14 cellular contexts compared by ENCODE assay signal in genomic region chr6:107690864-107691661, GRCh38.
A peak's percentile ranks its signal among the peaks of the same experiment; 100 is the strongest.
DNase-seq lines count a peak whose midpoint lies in the region; ATAC-seq and TF ChIP-seq lines count a peak whose summit lies in the region.
"Had no signal": no experiment of that assay in that cellular context is flagged by ENCODE, and none has a peak within 500 bp of the region (broad histone marks: within the 10 kb centered on the region; RNA-seq: fewer than 3 reads in every experiment).

No MANE protein-coding gene starts in this region.

- TF ChIP-seq EP300 in gastroesophageal sphincter (IDR thresholded peaks at IDR 0.05) (no peak), suprapubic skin (IDR thresholded peaks at IDR 0.05) (no peak)

- peak overlapping the region in 1 of 4 donors; percentile 3 for H3K27ac ChIP-seq in gastroesophageal sphincter
- H3K27ac ChIP-seq in suprapubic skin = no peak overlapping the region
- peak overlapping the region in 9 of 59 donors; percentile 5 to 63 (median 42) for H3K27ac ChIP-seq in dorsolateral prefrontal cortex
- H3K27ac ChIP-seq: esophagus squamous epithelium had no signal

- peaks cover 3% of the 10 kb centered on the region for H3K27me3 ChIP-seq in gastroesophageal sphincter
- H3K27me3 ChIP-seq in suprapubic skin = peaks cover 2% of the 10 kb centered on the region
- no peaks in the 10 kb centered on the region for H3K27me3 ChIP-seq in dorsolateral prefrontal cortex
- H3K27me3 ChIP-seq: breast epithelium had no signal

- intact Hi-C loops in dorsolateral prefrontal cortex (cut with DNase I) = no loop called here

- H3K4me1 ChIP-seq in gastroesophageal sphincter (peaks cover 0 to 23% (median 0%) of the 10 kb centered on the region in 3 donors), suprapubic skin (no peaks in the 10 kb centered on the region)
- H3K4me1 ChIP-seq: breast epithelium had no signal

- peak; percentile 33 for ATAC-seq in gastroesophageal sphincter
- ATAC-seq in GM19467 (IDR thresholded peaks at IDR 0.05; ENCODE audit: unreplicated experiment) = no peak
- ATAC-seq in GM19324 (IDR thresholded peaks at IDR 0.05; ENCODE audit: low FRiP score, unreplicated experiment) = no peak

- no peak overlapping the region for H3K4me3 ChIP-seq in gastroesophageal sphincter
- no peak overlapping the region for H3K4me3 ChIP-seq in suprapubic skin
- H3K4me3 ChIP-seq in dorsolateral prefrontal cortex = no peak overlapping the region
- H3K4me3 ChIP-seq: breast epithelium, esophagus squamous epithelium had no signal

- no peak for TF ChIP-seq POLR2A in gastroesophageal sphincter (IDR thresholded peaks at IDR 0.05)
- no peak for TF ChIP-seq POLR2A in suprapubic skin (IDR thresholded peaks at IDR 0.05)

- TF ChIP-seq CTCF in gastroesophageal sphincter (IDR thresholded peaks at IDR 0.05) (no peak), suprapubic skin (IDR thresholded peaks at IDR 0.05) (no peak), dorsolateral prefrontal cortex (IDR thresholded peaks at IDR 0.05 in 54 of 56, conservative IDR thresholded peaks at IDR 0.05 in 2 of 56; ENCODE audit: low read depth in 1 of 56, partially characterized antibody in 56 of 56) (no peak)

- no peaks in the 10 kb centered on the region for H3K36me3 ChIP-seq in gastroesophageal sphincter
- no peaks in the 10 kb centered on the region for H3K36me3 ChIP-seq in suprapubic skin
- H3K36me3 ChIP-seq: breast epithelium, esophagus squamous epithelium had no signal

- H3K9me3 ChIP-seq in gastroesophageal sphincter (no peaks in the 10 kb centered on the region), suprapubic skin (no peaks in the 10 kb centered on the region)
- H3K9me3 ChIP-seq: breast epithelium, esophagus squamous epithelium had no signal

- DNase-seq in Daoy (ENCODE audit: low read depth) (peak; percentile 34), RPMI7951 (ENCODE audit: low read depth) (peak; percentile 70), renal cortical epithelial cell (ENCODE audit: low read depth) (peak; percentile 24), suprapubic skin (ENCODE audit: low spot score in 2 of 2) (no peak), dorsolateral prefrontal cortex (no peak)
- DNase-seq: activated CD4-positive, CD25-positive, alpha-beta regulatory T cell treated with anti-CD3 and anti-CD28 coated beads, Interleukin-2, amount 50 U/mL, for 72 hours; activated T-cell treated with anti-CD3 and anti-CD28 coated beads, Interleukin-2, amount 50 U/mL, for 48 hours; esophagus squamous epithelium; NCI-H524; trophoblast cell had no signal

- WGBS in gastroesophageal sphincter (ENCODE audit: low coverage in 1 of 2), 2 donors = 25 to 40% methylated on average over 5 to 8 of the region's 13 CpGs
- WGBS in suprapubic skin = 45% methylated on average over 13 of the region's 13 CpGs

Comparison
In these comparisons a context has a peak if more than half of its experiments do, and no peak if none do; other contexts are left out.
1. DNase-seq: peak in Daoy (single experiment), RPMI7951 (single experiment) and renal cortical epithelial cell (single experiment); none in suprapubic skin (0 of 2) and dorsolateral prefrontal cortex (0 of 10).